In the genomic region with DNA sequence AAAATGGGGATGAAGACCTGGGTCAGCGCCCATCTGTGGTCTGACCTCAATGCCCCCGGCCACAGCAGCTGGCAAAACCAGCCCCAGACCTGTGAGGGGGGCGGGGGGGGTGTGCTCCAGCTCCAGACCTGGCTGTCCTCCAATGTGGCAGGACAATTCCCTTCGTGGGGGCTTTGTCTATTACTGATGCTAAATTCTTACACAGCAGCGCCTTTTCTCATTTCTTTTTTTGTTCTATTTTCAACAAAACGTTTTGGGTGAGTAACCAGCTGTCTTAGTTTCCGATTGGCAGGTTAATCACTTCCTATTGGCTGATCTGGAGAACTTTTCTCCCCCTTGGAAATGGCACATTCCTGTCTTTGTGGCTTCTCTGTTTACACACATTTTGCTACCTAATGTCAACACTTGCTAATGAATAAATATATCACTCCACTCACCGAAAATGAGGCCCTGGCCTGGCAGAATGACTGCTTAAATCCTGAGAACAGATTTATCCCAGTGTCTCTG, we compare ENCODE assay signal across 8 cellular contexts. TPM values are rescaled to one million over a fixed set of nuclear protein-coding genes. Genes with fewer than 3 reads are reported as not detected.
DNase-seq lines count a peak whose midpoint lies in the region; ATAC-seq and TF ChIP-seq lines count a peak whose summit lies in the region.

No MANE protein-coding gene starts in this region.

- H3K9me3 ChIP-seq in OCI-LY7 (ENCODE audit: low read length), result no peaks in the 10 kb centered on the region
- no peaks in the 10 kb centered on the region for H3K9me3 ChIP-seq in esophagus muscularis mucosa

- H3K27me3 ChIP-seq in esophagus muscularis mucosa, result no peaks in the 10 kb centered on the region

- H3K27ac Mint-ChIP-seq in T-helper 2 cell treated with Interferon-gamma antibody and Interleukin-4, amounts not matched to agents 5 μg/mL and 100 μg/mL, for 36 hours, result no peak overlapping the region

- H3K9me2 ChIP-seq in OCI-LY7 (ENCODE audit: insufficient read depth, low read length), result no peaks in the 10 kb centered on the region

- intact Hi-C loops in OCI-LY7 (cut with micrococcal nuclease; ENCODE audit: unreplicated experiment), result no loop called here
- intact Hi-C loops in esophagus muscularis mucosa (cut with DNase I), result loop anchor here (5.0 to 10.0 kb wide), 4 partner anchors 96 to 402 kb away; no protein-coding TSS in a partner anchor

- H3K9me3 Mint-ChIP-seq in T-helper 2 cell treated with Interferon-gamma antibody and Interleukin-4, amounts not matched to agents 5 μg/mL and 100 μg/mL, for 36 hours, result no peaks in the 10 kb centered on the region

- H3K4me2 ChIP-seq in OCI-LY7 (ENCODE audit: low read length), result peak overlapping the region; percentile 90

- TF ChIP-seq POLR2A in esophagus muscularis mucosa (IDR thresholded peaks at IDR 0.05; ENCODE audit: low read depth), result no peak

- POLR2A ChIA-PET in OCI-LY7 (lab: Charles Lee), result interaction anchor here (2.4 kb wide), 1 partner anchor 18 kb away, joined by 8 read pairs; no protein-coding TSS in a partner anchor

- H3K36me3 Mint-ChIP-seq in T-helper 2 cell treated with Interferon-gamma antibody and Interleukin-4, amounts not matched to agents 5 μg/mL and 100 μg/mL, for 36 hours (ENCODE audit: low read depth), result peaks cover 76% of the 10 kb centered on the region

- H3K27me3 Mint-ChIP-seq in T-helper 2 cell treated with Interferon-gamma antibody and Interleukin-4, amounts not matched to agents 5 μg/mL and 100 μg/mL, for 36 hours (ENCODE audit: low read depth), result no peaks in the 10 kb centered on the region

- TF ChIP-seq CTCF in OCI-LY7 (conservative IDR thresholded peaks at IDR 0.05; ENCODE audit: low read length) (no peak), esophagus muscularis mucosa (IDR thresholded peaks at IDR 0.05) (no peak)

- H3K4me3 Mint-ChIP-seq in T-helper 2 cell treated with Interferon-gamma antibody and Interleukin-4, amounts not matched to agents 5 μg/mL and 100 μg/mL, for 36 hours, result peak overlapping the region; percentile 92

- H3K4me1 ChIP-seq in OCI-LY7 (ENCODE audit: insufficient read depth, low read length, poor library complexity, severe bottlenecking), result peaks cover 28% of the 10 kb centered on the region
- peaks cover 55 to 73% (median 70%) of the 10 kb centered on the region in 4 donors for H3K4me1 ChIP-seq in esophagus muscularis mucosa

- no peak for DNase-seq in T-helper 2 cell treated with Interferon-gamma antibody and Interleukin-4, amounts not matched to agents 5 μg/mL and 100 μg/mL, for 36 hours (ENCODE audit: low spot score)
- DNase-seq in T-helper 2 cell, result no peak
- DNase-seq in OCI-LY7 (ENCODE audit: low spot score), result no peak
- DNase-seq in esophagus muscularis mucosa (ENCODE audit: extremely low spot score), result no peak
- no peak for DNase-seq in skeletal muscle cell (ENCODE audit: low read depth)
- no peak for DNase-seq in NCI-H1694 (lab: John Stamatoyannopoulos, UW)
- no peak for DNase-seq in NCI-H524 treated with DMSO at 0.1 percent for 48 hours (lab: John Stamatoyannopoulos, UW)

- H3K79me2 ChIP-seq in OCI-LY7 (ENCODE audit: insufficient read depth, low read depth, low read length), result peaks cover 81% of the 10 kb centered on the region

- no TSS peak for BruUV-seq in OCI-LY7 (replicated peaks; lab: Mats Ljungman, UMichigan)

- peaks cover 16% of the 10 kb centered on the region for H4K20me1 ChIP-seq in OCI-LY7 (ENCODE audit: insufficient read depth, low read length)

- H3K4me3 ChIP-seq in OCI-LY7 (ENCODE audit: low read depth, low read length, poor library complexity, severe bottlenecking), result peak overlapping the region; percentile 95
- peak overlapping the region; percentile 83 to 97 (median 95) for H3K4me3 ChIP-seq in esophagus muscularis mucosa
- H3K4me3 ChIP-seq in skeletal muscle cell (ENCODE audit: low read depth, low read length), result peak overlapping the region; percentile 75

- H2AFZ ChIP-seq in OCI-LY7 (ENCODE audit: low read length), result no peak overlapping the region

- 42% methylated on average over 8 of the region's 8 CpGs for WGBS in esophagus muscularis mucosa

- H3K27ac ChIP-seq in OCI-LY7 (ENCODE audit: low read depth, low read length, poor library complexity, severe bottlenecking), result no peak overlapping the region
- H3K27ac ChIP-seq in esophagus muscularis mucosa (replicated peaks in 1 of 4), result peak overlapping the region; percentile 90 to 99 (median 98)

- ATAC-seq in GM19397 (IDR thresholded peaks at IDR 0.05; ENCODE audit: unreplicated experiment), result no peak

- CTCF ChIA-PET in OCI-LY7 (lab: Charles Lee; ENCODE audit: unreplicated experiment), result no interaction called here

- TF ChIP-seq EP300 in esophagus muscularis mucosa (IDR thresholded peaks at IDR 0.05), result no peak

- peaks cover 63% of the 10 kb centered on the region for H3K4me1 Mint-ChIP-seq in T-helper 2 cell treated with Interferon-gamma antibody and Interleukin-4, amounts not matched to agents 5 μg/mL and 100 μg/mL, for 36 hours (ENCODE audit: low read depth)

- H3K36me3 ChIP-seq in OCI-LY7 (ENCODE audit: insufficient read depth, low read length) (peaks cover 62% of the 10 kb centered on the region), esophagus muscularis mucosa (peaks cover 0 to 18% (median 7%) of the 10 kb centered on the region in 4 donors)

RNA-seq across cellular contexts. Expression of a gene that starts 4.4 kb away (rescaled TPM):
- total RNA-seq in OCI-LY7 (2014; rRNA removed; shearing (Covaris generic)), result 13.5 and 15.1 TPM in 2 replicates
- total RNA-seq in OCI-LY7 (2022), result 2.9 and 3.2 TPM in 2 replicates
- 10 to 100 TPM; 22.5 to 54.9 (median 40.0) TPM for total RNA-seq in esophagus muscularis mucosa
